ENCODE assay signal across 9 cellular contexts in genomic region chr19:4352701-4353121, GRCh38. TPM values are rescaled to one million over a fixed set of nuclear protein-coding genes. Genes with fewer than 3 reads are reported as not detected.
DNase-seq lines count a peak whose midpoint lies in the region; ATAC-seq and TF ChIP-seq lines count a peak whose summit lies in the region.
"Had no signal": no experiment of that assay in that cellular context is flagged by ENCODE, and none has a peak within 500 bp of the region (broad histone marks: within the 10 kb centered on the region; RNA-seq: fewer than 3 reads in every experiment).

No MANE protein-coding gene starts in this region.

- peak; percentile 95 for TF ChIP-seq CTCF in neural crest cell (conservative IDR thresholded peaks at IDR 0.05)

- POLR2A ChIA-PET in activated CD4-positive, alpha-beta memory T cell treated with anti-CD3 and anti-CD28 coated beads for 36 hours (lab: Charles Lee) = interaction anchor here (2.2 kb wide), 1 partner anchor 9 kb away, joined by 16 read pairs; the partner anchor contains the start of gene MPND

- CTCF ChIA-PET in activated CD4-positive, alpha-beta memory T cell treated with anti-CD3 and anti-CD28 coated beads for 36 hours (lab: Charles Lee) = interaction anchor here (0.6 to 4.6 kb wide), 40 partner anchors 8 to 362 kb away, joined by 3 to 93 read pairs (median 4); partner anchors contain the start of genes CHAF1A, EBI3, MPND and SH3GL1

- H3K9me3 Mint-ChIP-seq in activated CD4-positive, alpha-beta memory T cell treated with anti-CD3 and anti-CD28 coated beads for 36 hours = no peaks in the 10 kb centered on the region
- no peaks in the 10 kb centered on the region for H3K9me3 Mint-ChIP-seq in neural crest cell

- no peak overlapping the region for H3K27ac Mint-ChIP-seq in activated CD4-positive, alpha-beta memory T cell treated with anti-CD3 and anti-CD28 coated beads for 36 hours
- peak overlapping the region; percentile 67 for H3K27ac Mint-ChIP-seq in neural crest cell (ENCODE audit: unreplicated experiment)
- H3K27ac Mint-ChIP-seq: activated naive CD8-positive, alpha-beta T cell had no signal

- H3K4me1 Mint-ChIP-seq in activated CD4-positive, alpha-beta memory T cell treated with anti-CD3 and anti-CD28 coated beads for 36 hours (ENCODE audit: low read depth) = no peaks in the 10 kb centered on the region
- H3K4me1 Mint-ChIP-seq in neural crest cell = no peaks in the 10 kb centered on the region

- H3K27me3 Mint-ChIP-seq in activated CD4-positive, alpha-beta memory T cell treated with anti-CD3 and anti-CD28 coated beads for 36 hours = no peaks in the 10 kb centered on the region
- H3K27me3 Mint-ChIP-seq in neural crest cell (ENCODE audit: low read depth) = no peaks in the 10 kb centered on the region
- H3K27me3 Mint-ChIP-seq: activated naive CD8-positive, alpha-beta T cell had no signal

- H3K36me3 Mint-ChIP-seq in activated CD4-positive, alpha-beta memory T cell treated with anti-CD3 and anti-CD28 coated beads for 36 hours = peaks cover 1% of the 10 kb centered on the region
- no peaks in the 10 kb centered on the region for H3K36me3 Mint-ChIP-seq in neural crest cell (ENCODE audit: low read depth)
- H3K36me3 Mint-ChIP-seq: activated naive CD8-positive, alpha-beta T cell had no signal

- ATAC-seq in esophagus mucosa (peak; percentile 59), GM19328 (IDR thresholded peaks at IDR 0.05; ENCODE audit: unreplicated experiment) (no peak), HG03439 (IDR thresholded peaks at IDR 0.05; ENCODE audit: unreplicated experiment) (no peak)

- intact Hi-C loops in activated CD4-positive, alpha-beta memory T cell treated with anti-CD3 and anti-CD28 coated beads for 36 hours (cut with micrococcal nuclease) = loop anchor here (1.0 kb wide), 1 partner anchor 85 kb away; no protein-coding TSS in a partner anchor

- DNase-seq in NCI-H146 (lab: John Stamatoyannopoulos, UW) = peak; percentile 24
- no peak for DNase-seq in NCI-H146 treated with DMSO at 0.1 percent for 48 hours (lab: John Stamatoyannopoulos, UW; ENCODE audit: unreplicated experiment)
- DNase-seq in NCI-H345 treated with DMSO at 0.1 percent for 48 hours (lab: John Stamatoyannopoulos, UW; ENCODE audit: unreplicated experiment) = peak; percentile 55
- DNase-seq in activated CD4-positive, alpha-beta memory T cell treated with anti-CD3 and anti-CD28 coated beads for 36 hours = peak; percentile 61
- peak; percentile 72 for DNase-seq in neural crest cell (ENCODE audit: low read depth, low spot score)

- H3K4me3 Mint-ChIP-seq in activated CD4-positive, alpha-beta memory T cell treated with anti-CD3 and anti-CD28 coated beads for 36 hours = no peak overlapping the region
- H3K4me3 Mint-ChIP-seq in neural crest cell = peak overlapping the region; percentile 78
- H3K4me3 Mint-ChIP-seq: activated naive CD8-positive, alpha-beta T cell had no signal

RNA-seq across cellular contexts. Expression of gene MPND, which starts 9.3 kb away (rescaled TPM):
- 10 to 100 TPM; 19.6 to 22.6 TPM for total RNA-seq in activated CD4-positive, alpha-beta memory T cell treated with anti-CD3 and anti-CD28 coated beads for 36 hours
- total RNA-seq in esophagus mucosa (22.0 TPM), neural crest cell (45.3 and 45.6 TPM in 2 replicates)

RNA-seq across cellular contexts. Expression of gene STAP2, which starts 14.1 kb away (rescaled TPM):
- 1 to 10 TPM; 9.1 to 9.4 TPM for total RNA-seq in activated CD4-positive, alpha-beta memory T cell treated with anti-CD3 and anti-CD28 coated beads for 36 hours
- total RNA-seq in esophagus mucosa = 97.3 TPM
- 4.1 and 5.0 TPM in 2 replicates for total RNA-seq in neural crest cell

RNA-seq across cellular contexts. Expression of gene SH3GL1, which starts 47.6 kb away (rescaled TPM):
- 10 to 100 TPM; 38.1 to 42.0 TPM for total RNA-seq in activated CD4-positive, alpha-beta memory T cell treated with anti-CD3 and anti-CD28 coated beads for 36 hours
- total RNA-seq in esophagus mucosa (114 TPM), neural crest cell (85.9 and 95.3 TPM in 2 replicates)

RNA-seq across cellular contexts. Expression of gene FSD1, which starts 48.3 kb away (rescaled TPM):
- total RNA-seq in activated CD4-positive, alpha-beta memory T cell treated with anti-CD3 and anti-CD28 coated beads for 36 hours = 1 to 10 TPM; 7.8 to 8.1 TPM
- total RNA-seq in esophagus mucosa = 0.36 TPM
- 51.9 and 53.5 TPM in 2 replicates for total RNA-seq in neural crest cell

RNA-seq across cellular contexts. Expression of gene CHAF1A, which starts 49.7 kb away (rescaled TPM):
- total RNA-seq in activated CD4-positive, alpha-beta memory T cell treated with anti-CD3 and anti-CD28 coated beads for 36 hours = 10 to 100 TPM; 61.6 to 63.5 TPM
- total RNA-seq in esophagus mucosa = 17.3 TPM
- 117 and 120 TPM in 2 replicates for total RNA-seq in neural crest cell
